ENCODE assay signal across 8 cellular contexts in genomic region chr9:42550789-42551357, GRCh38.
DNase-seq lines count a peak whose midpoint lies in the region; ATAC-seq and TF ChIP-seq lines count a peak whose summit lies in the region.
"Not testable (repeated sequence)": the region's sequence is repeated elsewhere in the genome, so short reads cannot be mapped to it uniquely, and the experiment has no call there.

No MANE protein-coding gene starts in this region.

- H4K20me1 ChIP-seq in PC-9 (ENCODE audit: insufficient read depth) = not testable (repeated sequence)

- DNase-seq in PC-9; foreskin keratinocyte; suprapubic skin (ENCODE audit: low spot score in 2 of 2): not testable (repeated sequence)
- DNase-seq in activated naive CD8-positive, alpha-beta T cell treated with anti-CD3 and anti-CD28 coated beads, Interleukin-2, amount 10 ng/mL, durations not matched to agents 7 days and 5 days = peak; percentile 36
- DNase-seq in naive B cell = peak; percentile 24

- H3K27ac Mint-ChIP-seq in activated naive CD8-positive, alpha-beta T cell treated with anti-CD3 and anti-CD28 coated beads, Interleukin-2, amount 10 ng/mL, durations not matched to agents 7 days and 5 days; naive B cell: not testable (repeated sequence)

- TF ChIP-seq CTCF in GM12872 (IDR thresholded peaks at IDR 0.05; ENCODE audit: insufficient read depth, low read depth, low read length) (peak; percentile 26; the same call in 1 of the 3 replicates), PC-9 (conservative IDR thresholded peaks at IDR 0.05) (peak; percentile 33), suprapubic skin (IDR thresholded peaks at IDR 0.05) (peak in 1 of 2 donors; percentile 43)
- not testable (repeated sequence) for TF ChIP-seq CTCF in foreskin keratinocyte (conservative IDR thresholded peaks at IDR 0.05)

- not testable (repeated sequence) for TF ChIP-seq EP300 in suprapubic skin (IDR thresholded peaks at IDR 0.05)

- H3K4me2 ChIP-seq in PC-9 = not testable (repeated sequence)

- not testable (repeated sequence) for TF ChIP-seq POLR2A in suprapubic skin (IDR thresholded peaks at IDR 0.05)

- H3K4me1 ChIP-seq in PC-9 (replicated peaks; ENCODE audit: insufficient read depth); foreskin keratinocyte; suprapubic skin: not testable (repeated sequence)

- H3K27me3 ChIP-seq in PC-9 (ENCODE audit: insufficient read depth, low read depth); foreskin keratinocyte; suprapubic skin: not testable (repeated sequence)

- not testable (repeated sequence) for H3K4me3 ChIP-seq in PC-9
- peak overlapping the region; percentile 24 for H3K4me3 ChIP-seq in suprapubic skin

- H3K27me3 Mint-ChIP-seq in activated naive CD8-positive, alpha-beta T cell treated with anti-CD3 and anti-CD28 coated beads, Interleukin-2, amount 10 ng/mL, durations not matched to agents 7 days and 5 days; naive B cell: not testable (repeated sequence)

- not testable (repeated sequence) for H3K27ac ChIP-seq in PC-9, foreskin keratinocyte, suprapubic skin

- H3K4me3 Mint-ChIP-seq in activated naive CD8-positive, alpha-beta T cell treated with anti-CD3 and anti-CD28 coated beads, Interleukin-2, amount 10 ng/mL, durations not matched to agents 7 days and 5 days; naive B cell: not testable (repeated sequence)

- H3K36me3 Mint-ChIP-seq in activated naive CD8-positive, alpha-beta T cell treated with anti-CD3 and anti-CD28 coated beads, Interleukin-2, amount 10 ng/mL, durations not matched to agents 7 days and 5 days; naive B cell: not testable (repeated sequence)

- not testable (repeated sequence) for H3K79me2 ChIP-seq in PC-9 (ENCODE audit: low read depth)

- WGBS in suprapubic skin = no CpG with 5 or more reads among the region's 36 CpGs

- CTCF ChIA-PET in PC-9 (lab: Charles Lee) = not testable (repeated sequence)

- not testable (repeated sequence) for H3F3A ChIP-seq in PC-9 (ENCODE audit: insufficient read depth, low read depth)

- H3K36me3 ChIP-seq in PC-9 (ENCODE audit: low read depth); suprapubic skin: not testable (repeated sequence)

- H3K9me2 ChIP-seq in PC-9 (ENCODE audit: insufficient read depth) = not testable (repeated sequence)

- not testable (repeated sequence) for H2AFZ ChIP-seq in PC-9

- not testable (repeated sequence) for H3K9me3 Mint-ChIP-seq in activated naive CD8-positive, alpha-beta T cell treated with anti-CD3 and anti-CD28 coated beads, Interleukin-2, amount 10 ng/mL, durations not matched to agents 7 days and 5 days; naive B cell

- ATAC-seq in GM19467 (IDR thresholded peaks at IDR 0.05; ENCODE audit: unreplicated experiment) (peak; percentile 80), HG02943 (IDR thresholded peaks at IDR 0.05; ENCODE audit: low read depth, unreplicated experiment) (peak; percentile 67), foreskin keratinocyte (peak; percentile 83), naive B cell (ENCODE audit: low read depth in 2 of 2) (peak; percentile 38 to 52)
- not testable (repeated sequence) for ATAC-seq in activated naive CD8-positive, alpha-beta T cell treated with anti-CD3 and anti-CD28 coated beads, Interleukin-2, amount 10 ng/mL, durations not matched to agents 7 days and 5 days (ENCODE audit: low read depth)

- not testable (repeated sequence) for H3K9me3 ChIP-seq in PC-9 (ENCODE audit: insufficient read depth, low read depth); suprapubic skin

- BruUV-seq in PC-9 (replicated peaks; lab: Mats Ljungman, UMichigan) = not testable (repeated sequence)

- not testable (repeated sequence) for H3K4me1 Mint-ChIP-seq in activated naive CD8-positive, alpha-beta T cell treated with anti-CD3 and anti-CD28 coated beads, Interleukin-2, amount 10 ng/mL, durations not matched to agents 7 days and 5 days; naive B cell

- intact Hi-C loops in PC-9 (cut with micrococcal nuclease; ENCODE audit: unreplicated experiment) = not testable (repeated sequence)

- POLR2A ChIA-PET in PC-9 (lab: Charles Lee; ENCODE audit: unreplicated experiment); activated naive CD8-positive, alpha-beta T cell treated with anti-CD3 and anti-CD28 coated beads, Interleukin-2, amount 10 ng/mL, durations not matched to agents 7 days and 5 days (lab: Charles Lee): not testable (repeated sequence)
